ENCODE assay signal across 28 cellular contexts in genomic region chr20:56420028-56420427, GRCh38. TPM values are rescaled to one million over a fixed set of nuclear protein-coding genes. Genes with fewer than 3 reads are reported as not detected.
DNase-seq lines count a peak whose midpoint lies in the region; ATAC-seq and TF ChIP-seq lines count a peak whose summit lies in the region.
"Had no signal": no experiment of that assay in that cellular context is flagged by ENCODE, and none has a peak within 500 bp of the region (broad histone marks: within the 10 kb centered on the region; RNA-seq: fewer than 3 reads in every experiment).

No MANE protein-coding gene starts in this region.

- no peak overlapping the region for H3K4me3 ChIP-seq in GM23248
- H3K4me3 ChIP-seq in spleen, result peak overlapping the region in 1 of 8 donors; percentile 44
- H3K4me3 ChIP-seq: GM23338, hepatocyte, ovary, testis had no signal

- peaks cover 38% of the 10 kb centered on the region for H3K36me3 Mint-ChIP-seq in activated naive CD8-positive, alpha-beta T cell treated with anti-CD3 and anti-CD28 coated beads, Interleukin-2, amount 10 ng/mL, durations not matched to agents 7 days and 5 days
- H3K36me3 Mint-ChIP-seq: brain, WTC11 had no signal

- H3K9me2 ChIP-seq in GM23248 (ENCODE audit: insufficient read depth), result no peaks in the 10 kb centered on the region

- no peaks in the 10 kb centered on the region for H3K9me3 Mint-ChIP-seq in activated naive CD8-positive, alpha-beta T cell treated with anti-CD3 and anti-CD28 coated beads, Interleukin-2, amount 10 ng/mL, durations not matched to agents 7 days and 5 days
- H3K9me3 Mint-ChIP-seq: activated T-cell treated with anti-CD3 and anti-CD28 coated beads, Interleukin-2, amount 50 U/mL, for 4 hours; effector memory CD8-positive, alpha-beta T cell; GM23338; nephron; stimulated activated memory B cell treated with anti-CD40 and anti-IgM and Interleukin-4, amounts not matched to agents 10 μg/mL and 1 μg/mL and 100 μg/mL, for 72 hours; WTC11 had no signal

- no peak overlapping the region for H3K4me2 ChIP-seq in GM23248 (ENCODE audit: unreplicated experiment)
- H3K4me2 ChIP-seq: GM23338, hepatocyte had no signal

- POLR2A ChIA-PET in activated naive CD8-positive, alpha-beta T cell treated with anti-CD3 and anti-CD28 coated beads, Interleukin-2, amount 10 ng/mL, durations not matched to agents 7 days and 5 days (lab: Charles Lee), result interaction anchor here (2.9 to 3.2 kb wide), 2 partner anchors 21 to 43 kb away, joined by 11 to 34 read pairs; no protein-coding TSS in a partner anchor

- H3K4me1 Mint-ChIP-seq in activated naive CD8-positive, alpha-beta T cell treated with anti-CD3 and anti-CD28 coated beads, Interleukin-2, amount 10 ng/mL, durations not matched to agents 7 days and 5 days, result peaks cover 63% of the 10 kb centered on the region

- TF ChIP-seq POLR2A in spleen (IDR thresholded peaks at IDR 0.05), result no peak

- DNase-seq in cardiac septum (ENCODE audit: low spot score) (peak; percentile 35), left ventricle myocardium superior (no peak), GM23248 (no peak), spleen (no peak), KG1 (lab: John Stamatoyannopoulos, UW) (no peak)
- DNase-seq in activated naive CD8-positive, alpha-beta T cell treated with anti-CD3 and anti-CD28 coated beads, Interleukin-2, amount 10 ng/mL, durations not matched to agents 7 days and 5 days, result no peak
- DNase-seq: activated T-cell treated with anti-CD3 and anti-CD28 coated beads, Interleukin-2, amount 50 U/mL, for 4 hours; effector memory CD8-positive, alpha-beta T cell; foreskin melanocyte; NCI-H510A treated with DMSO at 0.1 percent for 48 hours; ovary; PC-3; retina; SHP77 treated with DMSO at 0.1 percent for 48 hours; stimulated activated CD4-positive, alpha-beta T cell treated with anti-CD3 and anti-CD28 coated beads, Interleukin-2, amount 100 ng/mL, for 48 hours; T1000; testis had no signal

- H3K9me3 ChIP-seq in GM23248 (ENCODE audit: low read depth) (no peaks in the 10 kb centered on the region), spleen (no peaks in the 10 kb centered on the region)
- H3K9me3 ChIP-seq: ovary, testis had no signal

- no peak overlapping the region for H3K4me3 Mint-ChIP-seq in activated naive CD8-positive, alpha-beta T cell treated with anti-CD3 and anti-CD28 coated beads, Interleukin-2, amount 10 ng/mL, durations not matched to agents 7 days and 5 days
- H3K4me3 Mint-ChIP-seq: activated T-cell treated with anti-CD3 and anti-CD28 coated beads, Interleukin-2, amount 50 U/mL, for 4 hours; brain; GM23338; nephron; stimulated activated memory B cell treated with anti-CD40 and anti-IgM and Interleukin-4, amounts not matched to agents 10 μg/mL and 1 μg/mL and 100 μg/mL, for 72 hours; WTC11 had no signal

- ATAC-seq in left ventricle myocardium superior (no peak), GM21423 (IDR thresholded peaks at IDR 0.05; ENCODE audit: unreplicated experiment) (no peak), HG03342 (IDR thresholded peaks at IDR 0.05; ENCODE audit: unreplicated experiment) (no peak)
- ATAC-seq in activated naive CD8-positive, alpha-beta T cell treated with anti-CD3 and anti-CD28 coated beads, Interleukin-2, amount 10 ng/mL, durations not matched to agents 7 days and 5 days (ENCODE audit: low read depth), result no peak
- ATAC-seq: activated T-cell treated with anti-CD3 and anti-CD28 coated beads, Interleukin-2, amount 50 U/mL, for 4 hours; effector memory CD8-positive, alpha-beta T cell; esophagus mucosa; GM23338; left lobe of liver; PC-3; stimulated activated memory B cell treated with anti-CD40 and anti-IgM and Interleukin-4, amounts not matched to agents 10 μg/mL and 1 μg/mL and 100 μg/mL, for 72 hours; WTC11 had no signal

- 92 to 98% methylated on average over 2 of the region's 2 CpGs for WGBS in GM23248 (ENCODE audit: low coverage in 1 of 2, low lambda C conversion rate in 2 of 2, missing lambda C conversion rate in 2 of 2), 2 experiments
- 64 to 87% (median 80%) methylated on average over 2 of the region's 2 CpGs for WGBS in spleen, 5 donors

- in situ Hi-C loops in GM23248 (cut with MboI), result no loop called here

- H3K27ac Mint-ChIP-seq in activated naive CD8-positive, alpha-beta T cell treated with anti-CD3 and anti-CD28 coated beads, Interleukin-2, amount 10 ng/mL, durations not matched to agents 7 days and 5 days, result peak overlapping the region; percentile 25
- H3K27ac Mint-ChIP-seq: brain; GM23338; stimulated activated memory B cell treated with anti-CD40 and anti-IgM and Interleukin-4, amounts not matched to agents 10 μg/mL and 1 μg/mL and 100 μg/mL, for 72 hours; WTC11 had no signal

- H3K79me2 ChIP-seq in GM23248 (ENCODE audit: insufficient read depth), result peaks cover 49% of the 10 kb centered on the region
- H3K79me2 ChIP-seq: hepatocyte had no signal

- no peaks in the 10 kb centered on the region for H4K20me1 ChIP-seq in GM23248 (ENCODE audit: insufficient read depth)

- no peaks in the 10 kb centered on the region for H3K27me3 Mint-ChIP-seq in activated naive CD8-positive, alpha-beta T cell treated with anti-CD3 and anti-CD28 coated beads, Interleukin-2, amount 10 ng/mL, durations not matched to agents 7 days and 5 days
- H3K27me3 Mint-ChIP-seq: effector memory CD8-positive, alpha-beta T cell; stimulated activated memory B cell treated with anti-CD40 and anti-IgM and Interleukin-4, amounts not matched to agents 10 μg/mL and 1 μg/mL and 100 μg/mL, for 72 hours had no signal

- no peak for TF ChIP-seq CTCF in spleen (IDR thresholded peaks at IDR 0.05 in 8 of 11, conservative IDR thresholded peaks at IDR 0.05 in 3 of 11)

- no peak overlapping the region for H2AFZ ChIP-seq in GM23248
- H2AFZ ChIP-seq: GM23338, hepatocyte had no signal

- H3F3A ChIP-seq in GM23248 (ENCODE audit: insufficient read depth), result peaks cover 74% of the 10 kb centered on the region

- intact Hi-C loops in cardiac septum (cut with DNase I) (no loop called here), left ventricle myocardium superior (cut with micrococcal nuclease) (no loop called here), spleen (cut with DNase I; ENCODE audit: low total_unique reads) (no loop called here)

- H3K27me3 ChIP-seq in GM23248 (replicated peaks; ENCODE audit: insufficient read depth) (no peaks in the 10 kb centered on the region), spleen (replicated peaks in 1 of 7) (no peaks in the 10 kb centered on the region)
- H3K27me3 ChIP-seq: hepatocyte, ovary, testis had no signal

- peak overlapping the region; percentile 88 for H3K27ac ChIP-seq in GM23248
- peak overlapping the region in 7 of 8 donors; percentile 51 to 90 (median 85) for H3K27ac ChIP-seq in spleen
- H3K27ac ChIP-seq: C4-2B, hepatocyte, ovary had no signal

- H3K4me1 ChIP-seq in GM23248 (ENCODE audit: insufficient read depth) (peaks cover 70% of the 10 kb centered on the region), spleen (peaks cover 6 to 100% (median 62%) of the 10 kb centered on the region in 6 donors)

- no peak overlapping the region for H3K9ac ChIP-seq in GM23248

- H3K36me3 ChIP-seq in GM23248 (ENCODE audit: low read depth) (no peaks in the 10 kb centered on the region), spleen (peaks cover 0 to 8% (median 0%) of the 10 kb centered on the region in 6 donors)
- H3K36me3 ChIP-seq: ovary had no signal

RNA-seq across cellular contexts. Expression of gene CASS4, which starts 8.0 kb away (rescaled TPM):
- total RNA-seq in cardiac septum (0.30 TPM), left ventricle myocardium superior (0.55 TPM), spleen (10 to 100 TPM; 10.3 to 15.5 (median 12.5) TPM)
- 11.4 and 19.2 TPM in 2 replicates for total RNA-seq in GM23248 (2014; rRNA removed; shearing (Covaris generic))
- polyA plus RNA-seq in GM23248 (2016; fragmentation: Nextera tagmentation; extraction: Ambion mirVana) (10.4 and 10.5 TPM in 2 replicates), spleen (1 to 10 TPM; 1.2 to 1.9 (median 1.6) TPM)
- total RNA-seq in activated naive CD8-positive, alpha-beta T cell treated with anti-CD3 and anti-CD28 coated beads, Interleukin-2, amount 10 ng/mL, durations not matched to agents 7 days and 5 days, result 10 to 100 TPM; 14.2 to 18.7 TPM
- total RNA-seq: GM23338 had no signal
- polyA plus RNA-seq: GM23338, hepatocyte had no signal

RNA-seq across cellular contexts. Expression of gene CSTF1, which starts 27.6 kb away (rescaled TPM):
- total RNA-seq in cardiac septum, result 15.3 TPM
- total RNA-seq in left ventricle myocardium superior, result 19.5 TPM
- 56.7 and 69.3 TPM in 2 replicates for total RNA-seq in GM23248 (2014; rRNA removed; shearing (Covaris generic))
- polyA plus RNA-seq in GM23248 (2016; fragmentation: Nextera tagmentation; extraction: Ambion mirVana), result 41.7 and 42.1 TPM in 2 replicates
- 10 to 100 TPM; 55.7 to 58.3 TPM for total RNA-seq in activated naive CD8-positive, alpha-beta T cell treated with anti-CD3 and anti-CD28 coated beads, Interleukin-2, amount 10 ng/mL, durations not matched to agents 7 days and 5 days
- 10 to 100 TPM; 24.4 to 45.0 (median 32.9) TPM for total RNA-seq in spleen
- 10 to 100 TPM in 2 of 3 donors, 1 to 10 TPM in 1; 9.8 to 13.8 (median 10.9) TPM for polyA plus RNA-seq in spleen

RNA-seq across cellular contexts. Expression of gene AURKA, which starts 28.0 kb away (rescaled TPM):
- total RNA-seq in cardiac septum (3.2 TPM), left ventricle myocardium superior (7.0 TPM), spleen (10 to 100 TPM in 1 of 7 donors, 1 to 10 TPM in 6; 3.0 to 10.0 (median 7.5) TPM)
- total RNA-seq in GM23248 (2014; rRNA removed; shearing (Covaris generic)), result 69.8 and 70.8 TPM in 2 replicates
- polyA plus RNA-seq in GM23248 (2016; fragmentation: Nextera tagmentation; extraction: Ambion mirVana) (78.9 and 88.5 TPM in 2 replicates), spleen (1 to 10 TPM; 1.6 to 7.2 (median 5.1) TPM)
- 10 to 100 TPM; 52.4 to 60.1 TPM for total RNA-seq in activated naive CD8-positive, alpha-beta T cell treated with anti-CD3 and anti-CD28 coated beads, Interleukin-2, amount 10 ng/mL, durations not matched to agents 7 days and 5 days

RNA-seq across cellular contexts. Expression of gene RTF2, which starts 48.4 kb away (rescaled TPM):
- 76.0 TPM for total RNA-seq in cardiac septum
- 82.4 TPM for total RNA-seq in left ventricle myocardium superior
- 128 and 141 TPM in 2 replicates for total RNA-seq in GM23248 (2014; rRNA removed; shearing (Covaris generic))
- 257 and 270 TPM in 2 replicates for polyA plus RNA-seq in GM23248 (2016; fragmentation: Nextera tagmentation; extraction: Ambion mirVana)
- total RNA-seq in activated naive CD8-positive, alpha-beta T cell treated with anti-CD3 and anti-CD28 coated beads, Interleukin-2, amount 10 ng/mL, durations not matched to agents 7 days and 5 days, result 100 to 1,000 TPM in 1 of 2 experiments, 10 to 100 TPM in 1; 99.8 to 101 TPM
- 10 to 100 TPM; 50.3 to 89.3 (median 72.7) TPM for total RNA-seq in spleen
- 10 to 100 TPM; 66.2 to 83.9 (median 83.8) TPM for polyA plus RNA-seq in spleen
